Comparison of ENCODE assay signal across 21 cellular contexts in genomic region chr1:36436820-36437219, GRCh38. TPM values are rescaled to one million over a fixed set of nuclear protein-coding genes. Genes with fewer than 3 reads are reported as not detected.
A peak's percentile ranks its signal among the peaks of the same experiment; 100 is the strongest.
DNase-seq lines count a peak whose midpoint lies in the region; ATAC-seq and TF ChIP-seq lines count a peak whose summit lies in the region.
"Had no signal": no experiment of that assay in that cellular context is flagged by ENCODE, and none has a peak within 500 bp of the region (broad histone marks: within the 10 kb centered on the region; RNA-seq: fewer than 3 reads in every experiment).

No MANE protein-coding gene starts in this region.

- no peaks in the 10 kb centered on the region for H3K79me1 ChIP-seq in mesendoderm (ENCODE audit: low read length)

- H2BK15ac ChIP-seq in mesendoderm (replicated peaks; ENCODE audit: low read depth), result no peak overlapping the region

- no peak overlapping the region for H4K8ac ChIP-seq in mesendoderm (ENCODE audit: low read depth, low read length)

- no peak overlapping the region for H2BK120ac ChIP-seq in mesendoderm (ENCODE audit: low read depth, low read length)

- H3K27ac ChIP-seq in mesendoderm (ENCODE audit: low read depth, low read length), result no peak overlapping the region
- H3K27ac ChIP-seq: SJCRH30 had no signal

- H3K9ac ChIP-seq in mesendoderm (ENCODE audit: low read length), result no peak overlapping the region

- no peaks in the 10 kb centered on the region for H3K79me2 ChIP-seq in mesendoderm (ENCODE audit: control insufficient read depth, insufficient read depth, low read length)

- no peak overlapping the region for H4K5ac ChIP-seq in mesendoderm (ENCODE audit: low read length)

- H2BK5ac ChIP-seq in mesendoderm (ENCODE audit: low read length), result no peak overlapping the region

- no peak for ATAC-seq in HG02798 (IDR thresholded peaks at IDR 0.05; ENCODE audit: poor library complexity, unreplicated experiment)
- ATAC-seq: activated CD8-positive, alpha-beta T cell treated with anti-CD3 and anti-CD28 coated beads, Interleukin-2, amount 10 ng/mL, durations not matched to agents 7 days and 5 days; activated T-cell treated with anti-CD3 and anti-CD28 coated beads, Interleukin-2, amount 50 U/mL, for 72 hours; GM23338; naive thymus-derived CD4-positive, alpha-beta T cell had no signal

- no peak overlapping the region for H3K18ac ChIP-seq in mesendoderm (ENCODE audit: low read length)

- DNase-seq in EH (ENCODE audit: low read depth) (peak; percentile 28), LNCaP clone FGC (ENCODE audit: low read depth) (peak; percentile 51), choroid plexus epithelial cell (ENCODE audit: low read depth) (peak; percentile 57), mesendoderm (peak; percentile 84), NCI-H2196 (lab: John Stamatoyannopoulos, UW; ENCODE audit: unreplicated experiment) (no peak), NOMO-1 treated with DMSO at 0.1 percent for 48 hours (lab: John Stamatoyannopoulos, UW; ENCODE audit: unreplicated experiment) (no peak), hepatic stellate cell (ENCODE audit: low spot score) (no peak)
- DNase-seq: activated B cell treated with CpG ODN at 0.5 μM for 24 hours; activated CD8-positive, alpha-beta T cell treated with anti-CD3 and anti-CD28 coated beads, Interleukin-2, amount 10 ng/mL, durations not matched to agents 7 days and 5 days; activated T-cell treated with anti-CD3 and anti-CD28 coated beads, Interleukin-2, amount 50 U/mL, for 72 hours; AML-193; amniotic stem cell; foreskin melanocyte; naive thymus-derived CD4-positive, alpha-beta T cell; NCI-H2227 treated with DMSO at 0.1 percent for 48 hours; SJCRH30; stimulated activated CD4-positive, alpha-beta T cell treated with anti-CD3 and anti-CD28 coated beads, Interleukin-4, amount 100 ng/mL, for 4 hours; stimulated activated CD8-positive, alpha-beta memory T cell treated with anti-CD3 and anti-CD28 coated beads, Interleukin-4, amount 100 ng/mL, for 48 hours had no signal

- H3K36me3 ChIP-seq in mesendoderm (ENCODE audit: control insufficient read depth, insufficient read depth, low read length), result no peaks in the 10 kb centered on the region

- H3K4me3 ChIP-seq in LNCaP clone FGC (ENCODE audit: low read depth, low read length), result no peak overlapping the region
- no peak overlapping the region for H3K4me3 ChIP-seq in choroid plexus epithelial cell (ENCODE audit: low read depth, low read length)
- H3K4me3 ChIP-seq in mesendoderm (ENCODE audit: low read length), result no peak overlapping the region
- H3K4me3 ChIP-seq: GM23338, lung, SJCRH30 had no signal

- no peak overlapping the region for H3K4me2 ChIP-seq in mesendoderm (ENCODE audit: low read length)
- H3K4me2 ChIP-seq: GM23338 had no signal

- no peaks in the 10 kb centered on the region for H3K27me3 ChIP-seq in mesendoderm (ENCODE audit: insufficient read depth, low read length, poor library complexity)
- H3K27me3 ChIP-seq: SJCRH30 had no signal

- H3K4ac ChIP-seq in mesendoderm (ENCODE audit: low read depth, low read length), result no peak overlapping the region

- TF ChIP-seq CTCF in LNCaP clone FGC (IDR thresholded peaks at IDR 0.05; ENCODE audit: control insufficient read depth, extremely low read depth, insufficient read depth), result no peak
- no peak for TF ChIP-seq CTCF in choroid plexus epithelial cell (conservative IDR thresholded peaks at IDR 0.05; ENCODE audit: low read depth, low read length)

- no CpG with 5 or more reads among the region's 1 CpG for WGBS in mesendoderm (ENCODE audit: extremely low coverage, insufficient coverage, low lambda C conversion rate)

- H2AK5ac ChIP-seq in mesendoderm (ENCODE audit: low read length), result no peak overlapping the region

- H3K23ac ChIP-seq in mesendoderm (ENCODE audit: low read length), result no peak overlapping the region

- peak overlapping the region; percentile 17 for H3K56ac ChIP-seq in mesendoderm (ENCODE audit: low read length)

- H3K4me1 ChIP-seq in mesendoderm (ENCODE audit: control insufficient read depth, low read depth, low read length), result peaks cover 4% of the 10 kb centered on the region
- H3K4me1 ChIP-seq: SJCRH30 had no signal

RNA-seq across cellular contexts. Expression of gene OSCP1, which starts 13.4 kb away (rescaled TPM):
- 1.8 TPM for polyA plus RNA-seq in mesendoderm (2013, experiment 1 of 2)
- 2.2 TPM for polyA plus RNA-seq in mesendoderm (2013, experiment 2 of 2)

RNA-seq across cellular contexts. Expression of gene MRPS15, which starts 27.4 kb away (rescaled TPM):
- 194 TPM for polyA plus RNA-seq in mesendoderm (2013, experiment 1 of 2)
- polyA plus RNA-seq in mesendoderm (2013, experiment 2 of 2), result 195 TPM

RNA-seq across cellular contexts. Expression of gene LSM10, which starts 39.1 kb away (rescaled TPM):
- 64.1 TPM for polyA plus RNA-seq in mesendoderm (2013, experiment 1 of 2)
- polyA plus RNA-seq in mesendoderm (2013, experiment 2 of 2), result 62.9 TPM

RNA-seq across cellular contexts. Expression of gene CSF3R, which starts 45.9 kb away (rescaled TPM):
- polyA plus RNA-seq in mesendoderm (2013, experiment 1 of 2), result 0.11 TPM
- polyA plus RNA-seq in mesendoderm (2013, experiment 2 of 2), result 0.31 TPM
- polyA plus RNA-seq: GM23338 had no signal

RNA-seq across cellular contexts. Expression of gene STK40, which starts 51.1 kb away (rescaled TPM):
- polyA plus RNA-seq in mesendoderm (2013, experiment 1 of 2), result 27.9 TPM
- 28.0 TPM for polyA plus RNA-seq in mesendoderm (2013, experiment 2 of 2)

Comparison
In these comparisons a context has a peak if more than half of its experiments do, and no peak if none do; other contexts are left out.
1. DNase-seq: peak in EH (single experiment), LNCaP clone FGC (single experiment), choroid plexus epithelial cell (single experiment) and mesendoderm (single experiment); none in NCI-H2196 (single experiment), NOMO-1 treated with DMSO at 0.1 percent for 48 hours (single experiment) and hepatic stellate cell (single experiment).